ENCODE assay signal across 3 cellular contexts in the genomic region with DNA sequence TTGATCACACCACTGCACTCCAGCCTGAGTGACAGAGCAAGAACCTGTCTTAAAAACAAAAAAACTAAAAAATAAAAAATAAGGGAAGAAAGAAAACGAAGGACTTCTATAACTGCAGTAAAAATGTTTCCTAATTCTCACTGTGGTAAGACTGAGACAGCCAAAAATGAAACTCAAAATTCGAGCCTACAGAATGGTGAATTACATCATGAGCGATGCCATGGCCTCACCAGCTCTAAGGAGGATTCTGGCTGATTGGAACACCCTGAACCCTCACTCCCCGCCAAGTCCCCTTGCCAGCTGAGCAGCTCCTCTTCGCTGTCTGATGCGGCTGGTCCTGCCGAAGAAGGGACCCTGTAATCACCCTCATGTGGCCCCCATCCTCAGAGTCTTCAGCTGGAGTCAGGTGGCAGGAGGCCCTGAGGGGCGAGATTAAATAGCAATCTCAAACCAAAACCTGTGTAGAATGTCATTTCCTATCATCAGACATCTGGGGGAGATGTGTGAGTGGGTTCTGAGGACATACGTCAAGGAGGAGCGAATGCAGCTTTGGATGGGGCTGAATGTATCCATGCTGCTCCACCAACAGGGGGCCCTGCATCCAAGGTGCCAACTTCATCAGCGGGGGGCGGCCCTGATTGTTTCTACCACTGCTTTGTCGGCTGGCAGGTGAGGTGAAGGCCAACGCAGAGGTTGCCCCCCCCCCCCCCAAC.
TF ChIP-seq lines count a peak whose summit lies in the region.

No MANE protein-coding gene starts in this region.

TF ChIP-seq in SK-N-SH, 30 proteins besides CTCF, POLR2A, EP300 and RAD21 (continued from another document):
- TF ChIP-seq JUND (IDR thresholded peaks at IDR 0.05) (no peak), GATA2 (CRISPR knock-in tag; IDR thresholded peaks at IDR 0.05) (no peak), YY1 (IDR thresholded peaks at IDR 0.05; ENCODE audit: low read depth) (no peak), MEF2A (IDR thresholded peaks at IDR 0.05; ENCODE audit: borderline replicate concordance, low read depth) (no peak), ELF1 (IDR thresholded peaks at IDR 0.05) (no peak), POLR2AphosphoS5 (IDR thresholded peaks at IDR 0.05; ENCODE audit: low read depth, low read length) (no peak)

TF ChIP-seq in SK-N-SH treated with all-trans-retinoic acid at 6 μM for 48 hours, 23 proteins besides CTCF, POLR2A, EP300 and RAD21 (continues in another document):
- TF ChIP-seq, protein P1, sequence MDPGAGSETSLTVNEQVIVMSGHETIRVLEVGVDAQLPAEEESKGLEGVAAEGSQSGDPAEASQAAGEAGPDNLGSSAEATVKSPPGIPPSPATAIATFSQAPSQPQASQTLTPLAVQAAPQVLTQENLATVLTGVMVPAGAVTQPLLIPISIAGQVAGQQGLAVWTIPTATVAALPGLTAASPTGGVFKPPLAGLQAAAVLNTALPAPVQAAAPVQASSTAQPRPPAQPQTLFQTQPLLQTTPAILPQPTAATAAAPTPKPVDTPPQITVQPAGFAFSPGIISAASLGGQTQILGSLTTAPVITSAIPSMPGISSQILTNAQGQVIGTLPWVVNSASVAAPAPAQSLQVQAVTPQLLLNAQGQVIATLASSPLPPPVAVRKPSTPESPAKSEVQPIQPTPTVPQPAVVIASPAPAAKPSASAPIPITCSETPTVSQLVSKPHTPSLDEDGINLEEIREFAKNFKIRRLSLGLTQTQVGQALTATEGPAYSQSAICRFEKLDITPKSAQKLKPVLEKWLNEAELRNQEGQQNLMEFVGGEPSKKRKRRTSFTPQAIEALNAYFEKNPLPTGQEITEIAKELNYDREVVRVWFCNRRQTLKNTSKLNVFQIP (CRISPR knock-in tag; IDR thresholded peaks at IDR 0.05; ENCODE audit: borderline replicate concordance, low read depth): no peak
- no peak for TF ChIP-seq PPARA (CRISPR knock-in tag; IDR thresholded peaks at IDR 0.05; ENCODE audit: borderline replicate concordance)
- TF ChIP-seq CREB5 (CRISPR knock-in tag; IDR thresholded peaks at IDR 0.05; ENCODE audit: low read depth): no peak
- TF ChIP-seq BACH2 (CRISPR knock-in tag; IDR thresholded peaks at IDR 0.05; ENCODE audit: borderline replicate concordance): no peak
- TF ChIP-seq TOX (CRISPR knock-in tag; IDR thresholded peaks at IDR 0.05; ENCODE audit: borderline replicate concordance): no peak
- TF ChIP-seq TCF4 (CRISPR knock-in tag; IDR thresholded peaks at IDR 0.05; ENCODE audit: borderline replicate concordance): no peak
- TF ChIP-seq OSR1 (CRISPR knock-in tag; IDR thresholded peaks at IDR 0.05): no peak
- TF ChIP-seq ESRRG (CRISPR knock-in tag; IDR thresholded peaks at IDR 0.05): no peak
- TF ChIP-seq CSRNP3 (CRISPR knock-in tag; IDR thresholded peaks at IDR 0.05): no peak
- TF ChIP-seq ZFP30 (CRISPR knock-in tag; IDR thresholded peaks at IDR 0.05): no peak
- TF ChIP-seq ISL1 (CRISPR knock-in tag; IDR thresholded peaks at IDR 0.05): no peak
- no peak for TF ChIP-seq ZC3H10 (CRISPR knock-in tag; IDR thresholded peaks at IDR 0.05)
- TF ChIP-seq ARNTL (CRISPR knock-in tag; IDR thresholded peaks at IDR 0.05; ENCODE audit: borderline replicate concordance, low read depth): no peak
- no peak for TF ChIP-seq TSHZ2 (CRISPR knock-in tag; IDR thresholded peaks at IDR 0.05)

TF ChIP-seq in endothelial cell of umbilical vein, 7 proteins besides CTCF, POLR2A, EP300 and RAD21 (continued from another document):
- TF ChIP-seq EZH2 (IDR thresholded peaks at IDR 0.05; ENCODE audit: borderline replicate concordance, low read depth, low read length, severe bottlenecking) (no peak), JUN (IDR thresholded peaks at IDR 0.05; ENCODE audit: borderline replicate concordance, insufficient read depth, insufficient read length, low read depth) (no peak), MYC (IDR thresholded peaks at IDR 0.05; ENCODE audit: low read depth, low read length) (no peak), MAX (IDR thresholded peaks at IDR 0.05; ENCODE audit: insufficient read depth, insufficient read length) (no peak), GATA2 (IDR thresholded peaks at IDR 0.05; ENCODE audit: insufficient read depth, insufficient read length, low read depth, low read length) (no peak)
